ENCODE assay signal across 9 cellular contexts in genomic region chr1:201542166-201543045, GRCh38. TPM values are rescaled to one million over a fixed set of nuclear protein-coding genes. Genes with fewer than 3 reads are reported as not detected.
DNase-seq lines count a peak whose midpoint lies in the region; TF ChIP-seq lines count a peak whose summit lies in the region.
"Had no signal": no experiment of that assay in that cellular context is flagged by ENCODE, and none has a peak within 500 bp of the region (broad histone marks: within the 10 kb centered on the region; RNA-seq: fewer than 3 reads in every experiment).

No MANE protein-coding gene starts in this region.

- no peak overlapping the region for H3K4ac ChIP-seq in mesendoderm (ENCODE audit: low read depth, low read length)

- H3K4me3 Mint-ChIP-seq in chondrocyte (ENCODE audit: unreplicated experiment): peak overlapping the region; percentile 14
- peak overlapping the region; percentile 23 for H3K4me3 Mint-ChIP-seq in type B pancreatic cell
- H3K4me3 Mint-ChIP-seq: stimulated activated memory B cell treated with anti-CD40 and anti-IgM and Interleukin-4, amounts not matched to agents 10 μg/mL and 1 μg/mL and 100 μg/mL, for 72 hours had no signal

- DNase-seq in M059J (ENCODE audit: low read depth) (peak; percentile 82), chondrocyte (ENCODE audit: low spot score) (no peak), mesendoderm (no peak), type B pancreatic cell (ENCODE audit: extremely low spot score, unreplicated experiment) (no peak), activated gamma-delta T cell (lab: John Stamatoyannopoulos, UW) (no peak), OCI-M2 (lab: John Stamatoyannopoulos, UW; ENCODE audit: unreplicated experiment) (no peak)
- no peak for DNase-seq in NK-92 treated with Interleukin-12 subunit alpha and Interleukin-12 subunit beta, amount 100 ng/mL, for 24 hours (lab: John Stamatoyannopoulos, UW)
- DNase-seq: right lobe of liver had no signal

- no peak overlapping the region for H3K27ac ChIP-seq in mesendoderm (ENCODE audit: low read depth, low read length)

- no peak overlapping the region for H3K4me3 ChIP-seq in mesendoderm (ENCODE audit: low read length)
- H3K4me3 ChIP-seq: right lobe of liver had no signal

- peaks cover 7% of the 10 kb centered on the region for H3K4me1 ChIP-seq in mesendoderm (ENCODE audit: control insufficient read depth, low read depth, low read length)

- H2BK15ac ChIP-seq in mesendoderm (replicated peaks; ENCODE audit: low read depth): no peak overlapping the region

- H3K18ac ChIP-seq in mesendoderm (ENCODE audit: low read length): no peak overlapping the region

- no peaks in the 10 kb centered on the region for H3K79me2 ChIP-seq in mesendoderm (ENCODE audit: control insufficient read depth, insufficient read depth, low read length)

- TF ChIP-seq CTCF in chondrocyte (IDR thresholded peaks at IDR 0.05) (no peak), type B pancreatic cell (conservative IDR thresholded peaks at IDR 0.05) (no peak)

- no peak overlapping the region for H4K5ac ChIP-seq in mesendoderm (ENCODE audit: low read length)

- no peak overlapping the region for H3K4me2 ChIP-seq in mesendoderm (ENCODE audit: low read length)

- H3K79me1 ChIP-seq in mesendoderm (ENCODE audit: low read length): no peaks in the 10 kb centered on the region

- H3K27ac Mint-ChIP-seq in chondrocyte (ENCODE audit: unreplicated experiment) (peak overlapping the region; percentile 95), type B pancreatic cell (no peak overlapping the region)
- H3K27ac Mint-ChIP-seq: stimulated activated memory B cell treated with anti-CD40 and anti-IgM and Interleukin-4, amounts not matched to agents 10 μg/mL and 1 μg/mL and 100 μg/mL, for 72 hours had no signal

- H3K36me3 Mint-ChIP-seq in chondrocyte (ENCODE audit: low read depth) (no peaks in the 10 kb centered on the region), type B pancreatic cell (no peaks in the 10 kb centered on the region)

- H4K8ac ChIP-seq in mesendoderm (ENCODE audit: low read depth, low read length): no peak overlapping the region

- no peak overlapping the region for H2AK5ac ChIP-seq in mesendoderm (ENCODE audit: low read length)

- H3K27me3 Mint-ChIP-seq in chondrocyte (ENCODE audit: low read depth): no peaks in the 10 kb centered on the region
- H3K27me3 Mint-ChIP-seq in type B pancreatic cell: peaks cover 32% of the 10 kb centered on the region

- H2BK120ac ChIP-seq in mesendoderm (ENCODE audit: low read depth, low read length): no peak overlapping the region

- H3K9me3 Mint-ChIP-seq in chondrocyte (ENCODE audit: low read depth) (no peaks in the 10 kb centered on the region), type B pancreatic cell (no peaks in the 10 kb centered on the region)
- H3K9me3 Mint-ChIP-seq: stimulated activated memory B cell treated with anti-CD40 and anti-IgM and Interleukin-4, amounts not matched to agents 10 μg/mL and 1 μg/mL and 100 μg/mL, for 72 hours had no signal

- H2BK5ac ChIP-seq in mesendoderm (ENCODE audit: low read length): no peak overlapping the region

- H3K4me1 Mint-ChIP-seq in chondrocyte (ENCODE audit: low read depth): peaks cover 71% of the 10 kb centered on the region
- peaks cover 18% of the 10 kb centered on the region for H3K4me1 Mint-ChIP-seq in type B pancreatic cell (ENCODE audit: unreplicated experiment)

- peak overlapping the region; percentile 31 for H3K56ac ChIP-seq in mesendoderm (ENCODE audit: low read length)

- no peaks in the 10 kb centered on the region for H3K36me3 ChIP-seq in mesendoderm (ENCODE audit: control insufficient read depth, insufficient read depth, low read length)
- H3K36me3 ChIP-seq: right lobe of liver had no signal

- no peak overlapping the region for H3K23ac ChIP-seq in mesendoderm (ENCODE audit: low read length)

- no peak overlapping the region for H3K9ac ChIP-seq in mesendoderm (ENCODE audit: low read length)

- WGBS in mesendoderm (ENCODE audit: extremely low coverage, insufficient coverage, low lambda C conversion rate): no CpG with 5 or more reads among the region's 10 CpGs

- no peaks in the 10 kb centered on the region for H3K27me3 ChIP-seq in mesendoderm (ENCODE audit: insufficient read depth, low read length, poor library complexity)
- H3K27me3 ChIP-seq: right lobe of liver had no signal

RNA-seq across cellular contexts. Expression of gene NAV1, which starts 3.5 kb away (rescaled TPM):
- 16.3 and 43.1 TPM in 2 replicates for total RNA-seq in M059J (2014; rRNA removed; shearing (Covaris generic))
- 201 to 294 TPM (median 211 TPM) in 3 replicates for total RNA-seq in chondrocyte
- 8.1 TPM for polyA plus RNA-seq in mesendoderm (2013, experiment 1 of 2)
- polyA plus RNA-seq in mesendoderm (2013, experiment 2 of 2): 8.5 TPM
- total RNA-seq in type B pancreatic cell (ENCODE audit: low replicate concordance): 38.1 and 44.9 TPM in 2 replicates

RNA-seq across cellular contexts. Expression of gene CSRP1, which starts 35.5 kb away (rescaled TPM):
- 565 and 854 TPM in 2 replicates for total RNA-seq in M059J (2014; rRNA removed; shearing (Covaris generic))
- 1.3 to 7.1 TPM (median 5.9 TPM) in 3 replicates for total RNA-seq in chondrocyte
- 54.9 TPM for polyA plus RNA-seq in mesendoderm (2013, experiment 1 of 2)
- 61.7 TPM for polyA plus RNA-seq in mesendoderm (2013, experiment 2 of 2)
- 7.3 and 139 TPM in 2 replicates for total RNA-seq in type B pancreatic cell (ENCODE audit: low replicate concordance)
